1 cellular context compared by ENCODE assay signal in the genomic region with DNA sequence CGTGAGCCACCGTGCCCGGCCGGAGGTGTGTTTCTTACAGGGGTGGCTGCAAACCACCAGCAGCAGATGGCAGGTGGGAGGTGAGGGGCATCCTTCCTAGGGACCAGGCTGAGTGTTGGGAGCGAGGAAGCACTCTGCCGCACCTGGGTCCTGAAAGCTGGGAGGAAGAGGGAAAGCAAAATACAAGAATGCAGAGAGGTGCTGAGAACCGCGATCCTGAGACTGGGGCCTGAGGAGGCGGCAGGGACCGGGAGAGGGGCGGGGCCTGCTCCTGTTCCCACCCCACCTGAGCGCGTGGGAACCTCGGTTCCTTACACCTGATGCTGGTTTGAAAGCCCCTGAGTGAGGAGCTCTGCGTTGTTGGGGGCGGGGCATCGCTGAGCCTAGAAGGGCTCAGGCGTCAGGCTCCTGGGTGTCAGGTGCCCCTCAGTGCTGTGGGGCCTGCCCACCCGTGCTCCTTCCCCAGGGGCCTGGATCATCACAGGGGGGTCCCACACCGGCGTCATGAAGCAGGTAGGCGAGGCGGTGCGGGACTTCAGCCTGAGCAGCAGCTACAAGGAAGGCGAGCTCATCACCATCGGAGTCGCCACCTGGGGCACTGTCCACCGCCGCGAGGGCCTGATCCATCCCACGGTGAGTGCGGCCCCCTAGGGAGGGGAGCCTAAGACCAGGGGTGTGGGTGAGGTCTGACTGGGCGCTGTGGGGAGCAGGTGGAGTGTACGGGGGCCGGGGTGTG.
TF ChIP-seq lines count a peak whose summit lies in the region.

No MANE protein-coding gene starts in this region.

TF ChIP-seq in A549, 52 proteins besides CTCF, POLR2A, EP300 and RAD21:
- TF ChIP-seq KDM5A (IDR thresholded peaks at IDR 0.05) (no peak), KDM1A (IDR thresholded peaks at IDR 0.05; ENCODE audit: low read depth) (no peak), MYC (IDR thresholded peaks at IDR 0.05; ENCODE audit: borderline replicate concordance, low read length) (no peak), POLR2AphosphoS2 (conservative IDR thresholded peaks at IDR 0.05; ENCODE audit: low read length) (no peak), HEYL (CRISPR knock-in tag; IDR thresholded peaks at IDR 0.05) (no peak), HDAC2 (IDR thresholded peaks at IDR 0.05) (no peak), RARB (CRISPR knock-in tag; IDR thresholded peaks at IDR 0.05) (no peak), JUNB (IDR thresholded peaks at IDR 0.05) (no peak), EHMT2 (IDR thresholded peaks at IDR 0.05; ENCODE audit: low read depth) (no peak), ESRRA (IDR thresholded peaks at IDR 0.05; ENCODE audit: borderline replicate concordance, low read length) (no peak), NFE2L2 (conservative IDR thresholded peaks at IDR 0.05; ENCODE audit: low read length) (no peak), HOXB13 (CRISPR knock-in tag; IDR thresholded peaks at IDR 0.05; ENCODE audit: low read depth) (no peak), SREBF2 (IDR thresholded peaks at IDR 0.05) (no peak), ZC3H11A (IDR thresholded peaks at IDR 0.05) (no peak)
- TF ChIP-seq, protein P1, sequence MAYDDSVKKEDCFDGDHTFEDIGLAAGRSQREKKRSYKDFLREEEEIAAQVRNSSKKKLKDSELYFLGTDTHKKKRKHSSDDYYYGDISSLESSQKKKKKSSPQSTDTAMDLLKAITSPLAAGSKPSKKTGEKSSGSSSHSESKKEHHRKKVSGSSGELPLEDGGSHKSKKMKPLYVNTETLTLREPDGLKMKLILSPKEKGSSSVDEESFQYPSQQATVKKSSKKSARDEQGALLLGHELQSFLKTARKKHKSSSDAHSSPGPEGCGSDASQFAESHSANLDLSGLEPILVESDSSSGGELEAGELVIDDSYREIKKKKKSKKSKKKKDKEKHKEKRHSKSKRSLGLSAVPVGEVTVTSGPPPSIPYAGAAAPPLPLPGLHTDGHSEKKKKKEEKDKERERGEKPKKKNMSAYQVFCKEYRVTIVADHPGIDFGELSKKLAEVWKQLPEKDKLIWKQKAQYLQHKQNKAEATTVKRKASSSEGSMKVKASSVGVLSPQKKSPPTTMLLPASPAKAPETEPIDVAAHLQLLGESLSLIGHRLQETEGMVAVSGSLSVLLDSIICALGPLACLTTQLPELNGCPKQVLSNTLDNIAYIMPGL (CRISPR knock-in tag; IDR thresholded peaks at IDR 0.05; ENCODE audit: borderline replicate concordance), result no peak
- TF ChIP-seq, protein P2, sequence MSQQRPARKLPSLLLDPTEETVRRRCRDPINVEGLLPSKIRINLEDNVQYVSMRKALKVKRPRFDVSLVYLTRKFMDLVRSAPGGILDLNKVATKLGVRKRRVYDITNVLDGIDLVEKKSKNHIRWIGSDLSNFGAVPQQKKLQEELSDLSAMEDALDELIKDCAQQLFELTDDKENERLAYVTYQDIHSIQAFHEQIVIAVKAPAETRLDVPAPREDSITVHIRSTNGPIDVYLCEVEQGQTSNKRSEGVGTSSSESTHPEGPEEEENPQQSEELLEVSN (IDR thresholded peaks at IDR 0.05; ENCODE audit: borderline replicate concordance, low read depth), result no peak
- TF ChIP-seq, protein P3, sequence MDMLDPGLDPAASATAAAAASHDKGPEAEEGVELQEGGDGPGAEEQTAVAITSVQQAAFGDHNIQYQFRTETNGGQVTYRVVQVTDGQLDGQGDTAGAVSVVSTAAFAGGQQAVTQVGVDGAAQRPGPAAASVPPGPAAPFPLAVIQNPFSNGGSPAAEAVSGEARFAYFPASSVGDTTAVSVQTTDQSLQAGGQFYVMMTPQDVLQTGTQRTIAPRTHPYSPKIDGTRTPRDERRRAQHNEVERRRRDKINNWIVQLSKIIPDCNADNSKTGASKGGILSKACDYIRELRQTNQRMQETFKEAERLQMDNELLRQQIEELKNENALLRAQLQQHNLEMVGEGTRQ (IDR thresholded peaks at IDR 0.05), result no peak
- TF ChIP-seq, protein P4, sequence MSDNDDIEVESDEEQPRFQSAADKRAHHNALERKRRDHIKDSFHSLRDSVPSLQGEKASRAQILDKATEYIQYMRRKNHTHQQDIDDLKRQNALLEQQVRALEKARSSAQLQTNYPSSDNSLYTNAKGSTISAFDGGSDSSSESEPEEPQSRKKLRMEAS (IDR thresholded peaks at IDR 0.05), result no peak
